8 cellular contexts compared by ENCODE assay signal in the genomic region with DNA sequence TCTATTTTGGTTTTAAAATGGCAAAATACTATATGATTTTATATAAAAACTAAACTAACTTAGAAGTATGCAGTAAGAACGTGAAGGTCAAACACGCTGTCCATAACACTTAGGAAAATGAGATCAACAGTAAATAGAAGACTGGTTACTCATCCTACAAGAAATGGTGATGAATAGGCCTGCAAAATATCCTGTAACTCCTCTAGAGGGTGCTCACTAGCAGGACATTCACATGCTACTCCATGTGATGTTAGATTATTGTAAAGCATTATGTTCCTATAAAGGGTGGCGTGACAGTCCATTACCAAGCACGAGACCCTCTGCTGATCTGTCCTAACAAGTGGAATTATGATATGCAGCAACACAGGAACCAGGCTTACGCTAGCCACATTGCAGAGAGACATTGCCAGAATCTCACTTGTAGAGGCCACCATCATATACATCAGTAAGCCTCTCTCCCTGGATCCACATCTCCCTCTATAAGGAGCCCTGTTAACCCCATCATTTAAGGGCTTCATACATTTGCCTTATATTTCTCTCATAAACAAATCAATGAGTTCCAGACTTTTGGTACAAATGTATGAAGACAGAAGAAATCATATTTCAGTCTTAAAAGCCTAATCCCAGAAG. TPM values are rescaled to one million over a fixed set of nuclear protein-coding genes. Genes with fewer than 3 reads are reported as not detected.
DNase-seq lines count a peak whose midpoint lies in the region; ATAC-seq, FAIRE-seq and TF ChIP-seq lines count a peak whose summit lies in the region.

No MANE protein-coding gene starts in this region.

- TF ChIP-seq CTCF in K562 (IDR thresholded peaks at IDR 0.05 in 2 of 3, conservative IDR thresholded peaks at IDR 0.05 in 1 of 3; ENCODE audit: insufficient read depth in 2 of 3, low read depth in 1 of 3, low read length in 3 of 3), result peak; percentile 53 to 70 (median 63)

- H3K4me2 ChIP-seq in K562 (ENCODE audit: insufficient read depth, low read length), result no peak overlapping the region

- no peak for TF ChIP-seq EP300 in K562 (IDR thresholded peaks at IDR 0.05; ENCODE audit: low read length)

- FAIRE-seq in K562 (lab: Jason Lieb, UNC), result peak; percentile 66

- H3K27me3 Mint-ChIP-seq in activated CD4-positive, alpha-beta T cell treated with anti-CD3 and anti-CD28 coated beads, Interleukin-2, amount 10 ng/mL, durations not matched to agents 24 days and 14 days, result peaks cover 32% of the 10 kb centered on the region

- H3K9me3 ChIP-seq in K562 (replicated peaks; ENCODE audit: control insufficient read depth, insufficient read depth, low read depth, low read length), result no peaks in the 10 kb centered on the region

- intact Hi-C loops in activated CD4-positive, alpha-beta T cell treated with anti-CD3 and anti-CD28 coated beads, Interleukin-2, amount 10 ng/mL, durations not matched to agents 24 days and 14 days (cut with micrococcal nuclease), result loop anchor here (1.0 to 2.0 kb wide), 3 partner anchors 28 to 121 kb away; no protein-coding TSS in a partner anchor
- intact Hi-C loops in K562 (cut with micrococcal nuclease), result loop anchor here (1.0 to 5.0 kb wide), 2 partner anchors 58 to 121 kb away; no protein-coding TSS in a partner anchor

- H3K9me1 ChIP-seq in K562 (ENCODE audit: control insufficient read depth, insufficient read depth, low read length), result no peaks in the 10 kb centered on the region

- DNase-seq in activated CD4-positive, alpha-beta T cell treated with anti-CD3 and anti-CD28 coated beads, Interleukin-2, amount 10 ng/mL, durations not matched to agents 24 days and 14 days, result peak; percentile 79
- no peak for DNase-seq in activated CD4-positive, alpha-beta T cell treated with anti-CD3 and anti-CD28 coated beads, Interleukin-2, amount 50 U/mL, for 4 hours
- DNase-seq in NOMO-1 treated with DMSO at 0.1 percent for 48 hours (lab: John Stamatoyannopoulos, UW; ENCODE audit: unreplicated experiment) (peak; percentile 61), K562 (ENCODE audit: extremely low read depth in 1 of 4, low spot score in 3 of 4) (peak; percentile 6 to 53 (median 20)), iris pigment epithelial cell (ENCODE audit: low read depth) (peak; percentile 88), superior temporal gyrus (ENCODE audit: extremely low spot score) (peak; percentile 68), SKM-1 treated with dmso at 0.1 percent for 144 hours (lab: John Stamatoyannopoulos, UW; ENCODE audit: unreplicated experiment) (no peak)

- no peak overlapping the region for H3K4me3 ChIP-seq in K562

- 5% methylated on average over 5 of the region's 5 CpGs for WGBS in K562 (ENCODE audit: insufficient coverage, low coverage, missing lambda C conversion rate)

- H3K27ac Mint-ChIP-seq in activated CD4-positive, alpha-beta T cell treated with anti-CD3 and anti-CD28 coated beads, Interleukin-2, amount 10 ng/mL, durations not matched to agents 24 days and 14 days, result no peak overlapping the region

- H3K9ac ChIP-seq in K562 (ENCODE audit: insufficient read depth in 1 of 2, low read depth in 2 of 2, low read length in 2 of 2), result no peak overlapping the region

- H3K27me3 ChIP-seq in K562 (ENCODE audit: control insufficient read depth in 2 of 2, insufficient read depth in 2 of 2, low read length in 2 of 2), result no peaks in the 10 kb centered on the region; a peak in 2 of 5 replicates

- TF ChIP-seq RAD21 in K562 (CRISPR knock-in tag; conservative IDR thresholded peaks at IDR 0.05 in 1 of 2, IDR thresholded peaks at IDR 0.05 in 1 of 2), result peak; percentile 77 to 82

- H3K4me3 Mint-ChIP-seq in activated CD4-positive, alpha-beta T cell treated with anti-CD3 and anti-CD28 coated beads, Interleukin-2, amount 10 ng/mL, durations not matched to agents 24 days and 14 days, result no peak overlapping the region

- H3K4me1 ChIP-seq in K562 (replicated peaks in 1 of 2; ENCODE audit: control insufficient read depth in 2 of 2, insufficient read depth in 2 of 2, low read length in 2 of 2), result peaks cover 0 to 2% of the 10 kb centered on the region in 2 experiments; a peak in 1 of 5 replicates

- no peaks in the 10 kb centered on the region for H3K4me1 Mint-ChIP-seq in activated CD4-positive, alpha-beta T cell treated with anti-CD3 and anti-CD28 coated beads, Interleukin-2, amount 10 ng/mL, durations not matched to agents 24 days and 14 days

- no peak overlapping the region for H3K27ac ChIP-seq in K562 (ENCODE audit: extremely low read depth, low read depth, low read length)

- no peaks in the 10 kb centered on the region for H3K9me3 Mint-ChIP-seq in activated CD4-positive, alpha-beta T cell treated with anti-CD3 and anti-CD28 coated beads, Interleukin-2, amount 10 ng/mL, durations not matched to agents 24 days and 14 days

- H3K36me3 ChIP-seq in K562 (ENCODE audit: control insufficient read depth, insufficient read depth, low read length), result no peaks in the 10 kb centered on the region

- CTCF ChIA-PET in K562 (lab: Yijun Ruan, JAX; ENCODE audit: low intra/inter-chr PET ratio), result interaction anchor here (0.7 to 1.0 kb wide), 2 partner anchors 58 kb away, joined by 3 to 4 read pairs; no protein-coding TSS in a partner anchor

- POLR2A ChIA-PET in K562 (lab: Yijun Ruan, JAX), result no interaction called here

- ATAC-seq in HG03175 (IDR thresholded peaks at IDR 0.05; ENCODE audit: unreplicated experiment) (peak; percentile 50), K562 (peak; percentile 92)

- in situ Hi-C loops in K562 (cut with MboI), result no loop called here

- no peaks in the 10 kb centered on the region for H3K36me3 Mint-ChIP-seq in activated CD4-positive, alpha-beta T cell treated with anti-CD3 and anti-CD28 coated beads, Interleukin-2, amount 10 ng/mL, durations not matched to agents 24 days and 14 days (ENCODE audit: low read depth)

- BruUV-seq in K562 (replicated peaks; lab: Mats Ljungman, UMichigan), result no TSS peak

- no peak overlapping the region for H2AFZ ChIP-seq in K562 (ENCODE audit: low read depth, low read length)

- H4K20me1 ChIP-seq in K562 (replicated peaks; ENCODE audit: control insufficient read depth, insufficient read depth, low read length), result no peaks in the 10 kb centered on the region

- TF ChIP-seq POLR2A in K562 (conservative IDR thresholded peaks at IDR 0.05), result no peak

- H3K79me2 ChIP-seq in K562 (ENCODE audit: control insufficient read depth, insufficient read depth, low read length), result no peaks in the 10 kb centered on the region

RNA-seq across cellular contexts. Expression of a gene that starts 18.0 kb away (rescaled TPM):
- not detected in 2 replicates for total RNA-seq in activated CD4-positive, alpha-beta T cell treated with anti-CD3 and anti-CD28 coated beads, Interleukin-2, amount 10 ng/mL, durations not matched to agents 24 days and 14 days
- not detected in 2 replicates for total RNA-seq in K562 (2011; cell fraction: chromatin; rRNA removed; ENCODE audit: low replicate concordance)
- not detected in 2 replicates for total RNA-seq in K562 (2011; cell fraction: nucleolus; rRNA removed)
- not detected in 2 replicates for total RNA-seq in K562 (2011; cell fraction: nucleoplasm; rRNA removed)
- total RNA-seq in K562 (2014; rRNA removed) (not detected in 2 replicates), K562 (2014; rRNA removed; fragmentation: Illumina TruSeq; extraction: Trizol) (not detected in 2 replicates), K562 (2015; rRNA removed; fragmentation: Illumina TruSeq; extraction: Trizol) (not detected in 2 replicates), K562 (2021) (not detected in 2 replicates)
- polyA plus RNA-seq in K562 (2011; rRNA removed) (not detected in 2 replicates), K562 (2014; fragmentation: Illumina TruSeq; extraction: Trizol) (not detected in 2 replicates), K562 (2014; fragmentation: Nextera tagmentation; extraction: Ambion mirVana) (not detected), K562 (2014; rRNA removed) (not detected in 2 replicates)
- polyA plus RNA-seq in K562 (2011; cell fraction: cytosol; rRNA removed), result not detected in 2 replicates
- polyA plus RNA-seq in K562 (2011; cell fraction: nucleus; rRNA removed), result not detected in 2 replicates
- polyA plus RNA-seq in K562 (2012), result not detected in 2 replicates
- not detected in 2 replicates for polyA minus RNA-seq in K562 (2011; rRNA and poly(A)+ RNA removed)
- not detected in 2 replicates for polyA minus RNA-seq in K562 (2011; cell fraction: cytosol; rRNA and poly(A)+ RNA removed)
- polyA minus RNA-seq in K562 (2011; cell fraction: nucleus; rRNA and poly(A)+ RNA removed), result not detected in 2 replicates

RNA-seq across cellular contexts. Expression of a gene that starts 19.5 kb away (rescaled TPM):
- total RNA-seq in activated CD4-positive, alpha-beta T cell treated with anti-CD3 and anti-CD28 coated beads, Interleukin-2, amount 10 ng/mL, durations not matched to agents 24 days and 14 days, result not detected in 2 replicates
- not detected in 2 replicates for total RNA-seq in K562 (2011; cell fraction: chromatin; rRNA removed; ENCODE audit: low replicate concordance)
- total RNA-seq in K562 (2011; cell fraction: nucleolus; rRNA removed), result not detected in 2 replicates
- total RNA-seq in K562 (2011; cell fraction: nucleoplasm; rRNA removed), result not detected in 2 replicates
- not detected in 2 replicates for total RNA-seq in K562 (2014; rRNA removed)
- not detected in 2 replicates for total RNA-seq in K562 (2014; rRNA removed; fragmentation: Illumina TruSeq; extraction: Trizol)
- not detected in 2 replicates for total RNA-seq in K562 (2015; rRNA removed; fragmentation: Illumina TruSeq; extraction: Trizol)
- not detected in 2 replicates for total RNA-seq in K562 (2021)
- polyA plus RNA-seq in K562 (2011; rRNA removed), result not detected in 2 replicates
- polyA plus RNA-seq in K562 (2011; cell fraction: cytosol; rRNA removed), result not detected in 2 replicates
- not detected in 2 replicates for polyA plus RNA-seq in K562 (2011; cell fraction: nucleus; rRNA removed)
- polyA plus RNA-seq in K562 (2012), result not detected in 2 replicates
- polyA plus RNA-seq in K562 (2014; fragmentation: Illumina TruSeq; extraction: Trizol), result not detected in 2 replicates
- not detected for polyA plus RNA-seq in K562 (2014; fragmentation: Nextera tagmentation; extraction: Ambion mirVana)
- not detected in 2 replicates for polyA plus RNA-seq in K562 (2014; rRNA removed)
- not detected in 2 replicates for polyA minus RNA-seq in K562 (2011; rRNA and poly(A)+ RNA removed)
- polyA minus RNA-seq in K562 (2011; cell fraction: cytosol; rRNA and poly(A)+ RNA removed), result not detected in 2 replicates
- polyA minus RNA-seq in K562 (2011; cell fraction: nucleus; rRNA and poly(A)+ RNA removed), result not detected in 2 replicates

RNA-seq across cellular contexts. Expression of a gene that starts 48.5 kb away (rescaled TPM):
- total RNA-seq in activated CD4-positive, alpha-beta T cell treated with anti-CD3 and anti-CD28 coated beads, Interleukin-2, amount 10 ng/mL, durations not matched to agents 24 days and 14 days, result not detected in 2 replicates
- total RNA-seq in K562 (2011; cell fraction: chromatin; rRNA removed; ENCODE audit: low replicate concordance), result not detected in 2 replicates
- not detected in 2 replicates for total RNA-seq in K562 (2011; cell fraction: nucleolus; rRNA removed)
- not detected in 2 replicates for total RNA-seq in K562 (2011; cell fraction: nucleoplasm; rRNA removed)
- total RNA-seq in K562 (2014; rRNA removed) (not detected in 2 replicates), K562 (2014; rRNA removed; fragmentation: Illumina TruSeq; extraction: Trizol) (not detected in 2 replicates), K562 (2015; rRNA removed; fragmentation: Illumina TruSeq; extraction: Trizol) (not detected in 2 replicates), K562 (2021) (not detected in 2 replicates)
- polyA plus RNA-seq in K562 (2011; rRNA removed) (not detected in 2 replicates), K562 (2014; fragmentation: Illumina TruSeq; extraction: Trizol) (not detected in 2 replicates), K562 (2014; fragmentation: Nextera tagmentation; extraction: Ambion mirVana) (not detected), K562 (2014; rRNA removed) (not detected in 2 replicates)
- polyA plus RNA-seq in K562 (2011; cell fraction: cytosol; rRNA removed), result not detected in 2 replicates
- polyA plus RNA-seq in K562 (2011; cell fraction: nucleus; rRNA removed), result not detected in 2 replicates
- not detected in 2 replicates for polyA plus RNA-seq in K562 (2012)
- not detected in 2 replicates for polyA minus RNA-seq in K562 (2011; rRNA and poly(A)+ RNA removed)
- polyA minus RNA-seq in K562 (2011; cell fraction: cytosol; rRNA and poly(A)+ RNA removed), result not detected in 2 replicates
- polyA minus RNA-seq in K562 (2011; cell fraction: nucleus; rRNA and poly(A)+ RNA removed), result not detected in 2 replicates

RNA-seq across cellular contexts. Expression of a gene that starts 51.8 kb away (rescaled TPM):
- total RNA-seq in activated CD4-positive, alpha-beta T cell treated with anti-CD3 and anti-CD28 coated beads, Interleukin-2, amount 10 ng/mL, durations not matched to agents 24 days and 14 days, result not detected in 2 replicates
- not detected in 2 replicates for total RNA-seq in K562 (2011; cell fraction: chromatin; rRNA removed; ENCODE audit: low replicate concordance)
- total RNA-seq in K562 (2011; cell fraction: nucleolus; rRNA removed), result not detected in 2 replicates
- total RNA-seq in K562 (2011; cell fraction: nucleoplasm; rRNA removed), result not detected in 2 replicates
- total RNA-seq in K562 (2014; rRNA removed) (not detected in 2 replicates), K562 (2014; rRNA removed; fragmentation: Illumina TruSeq; extraction: Trizol) (not detected in 2 replicates), K562 (2015; rRNA removed; fragmentation: Illumina TruSeq; extraction: Trizol) (not detected in 2 replicates), K562 (2021) (not detected in 2 replicates)
- polyA plus RNA-seq in K562 (2011; rRNA removed) (not detected in 2 replicates), K562 (2014; fragmentation: Illumina TruSeq; extraction: Trizol) (not detected in 2 replicates), K562 (2014; fragmentation: Nextera tagmentation; extraction: Ambion mirVana) (not detected), K562 (2014; rRNA removed) (not detected in 2 replicates)
- not detected in 2 replicates for polyA plus RNA-seq in K562 (2011; cell fraction: cytosol; rRNA removed)
- not detected in 2 replicates for polyA plus RNA-seq in K562 (2011; cell fraction: nucleus; rRNA removed)
- not detected in 2 replicates for polyA plus RNA-seq in K562 (2012)
- polyA minus RNA-seq in K562 (2011; rRNA and poly(A)+ RNA removed), result not detected in 2 replicates
- not detected in 2 replicates for polyA minus RNA-seq in K562 (2011; cell fraction: cytosol; rRNA and poly(A)+ RNA removed)
- not detected in 2 replicates for polyA minus RNA-seq in K562 (2011; cell fraction: nucleus; rRNA and poly(A)+ RNA removed)

Comparison
In these comparisons a context has a peak if more than half of its experiments do, and no peak if none do; other contexts are left out.
1. DNase-seq: peak in activated CD4-positive, alpha-beta T cell treated with anti-CD3 and anti-CD28 coated beads, Interleukin-2, amount 10 ng/mL, durations not matched to agents 24 days and 14 days (single experiment), NOMO-1 treated with DMSO at 0.1 percent for 48 hours (single experiment), K562 (4 of 4), iris pigment epithelial cell (single experiment) and superior temporal gyrus (single experiment); none in activated CD4-positive, alpha-beta T cell treated with anti-CD3 and anti-CD28 coated beads, Interleukin-2, amount 50 U/mL, for 4 hours (0 of 2) and SKM-1 treated with dmso at 0.1 percent for 144 hours (single experiment).